ENCODE assay signal across 29 cellular contexts in the genomic region with DNA sequence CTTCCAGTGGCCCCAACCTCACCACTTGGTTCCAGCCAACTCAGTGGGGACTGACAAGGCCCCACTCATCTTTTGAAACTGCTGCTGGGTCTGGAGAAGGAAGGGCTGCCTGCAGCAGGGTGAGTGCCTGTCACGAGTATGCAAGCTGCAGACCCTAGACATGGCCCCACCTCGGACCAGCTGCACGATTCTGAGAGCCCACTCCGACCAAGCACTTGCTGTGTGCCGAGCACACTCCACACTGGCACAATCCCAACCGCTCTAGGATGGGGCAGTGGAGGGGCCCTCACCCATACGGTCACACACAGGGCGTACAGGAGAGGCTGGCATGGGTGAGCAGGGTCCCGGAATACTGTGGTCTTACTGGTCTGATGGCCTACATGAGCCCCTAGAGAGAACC. TPM values are rescaled to one million over a fixed set of nuclear protein-coding genes. Genes with fewer than 3 reads are reported as not detected.
DNase-seq lines count a peak whose midpoint lies in the region; ATAC-seq, FAIRE-seq and TF ChIP-seq lines count a peak whose summit lies in the region.
"Had no signal": no experiment of that assay in that cellular context is flagged by ENCODE, and none has a peak within 500 bp of the region (broad histone marks: within the 10 kb centered on the region; RNA-seq: fewer than 3 reads in every experiment).

No MANE protein-coding gene starts in this region.

- POLR2A ChIA-PET in A549 (lab: Yijun Ruan, JAX): no interaction called here

- TF ChIP-seq EP300 in A549 (IDR thresholded peaks at IDR 0.05) (no peak), esophagus muscularis mucosa (IDR thresholded peaks at IDR 0.05) (no peak)

- H3K36me3 ChIP-seq in esophagus muscularis mucosa: no peaks in the 10 kb centered on the region
- no peaks in the 10 kb centered on the region for H3K36me3 ChIP-seq in lower lobe of right lung
- H3K36me3 ChIP-seq in spleen: no peaks in the 10 kb centered on the region

- H3K27ac ChIP-seq in A549 (peak overlapping the region; percentile 67 to 86), esophagus muscularis mucosa (replicated peaks in 1 of 4) (peak overlapping the region in 3 of 4 donors; percentile 18 to 70 (median 43)), lower lobe of right lung (peak overlapping the region; percentile 77), spleen (peak overlapping the region in 5 of 8 donors; percentile 38 to 69 (median 53))
- H3K27ac ChIP-seq: RWPE1, VCaP had no signal

- H3K27me3 ChIP-seq in esophagus muscularis mucosa (no peaks in the 10 kb centered on the region), lower lobe of right lung (ENCODE audit: low read depth) (no peaks in the 10 kb centered on the region), spleen (replicated peaks in 1 of 7) (peaks cover 0 to 16% (median 0%) of the 10 kb centered on the region in 7 donors)
- H3K27me3 ChIP-seq: testis had no signal

- H3K4me3 ChIP-seq in A549 (no peak overlapping the region), esophagus muscularis mucosa (no peak overlapping the region), lower lobe of right lung (no peak overlapping the region), spleen (no peak overlapping the region)
- H3K4me3 ChIP-seq: testis had no signal

- 100% methylated on average over 5 of the region's 9 CpGs for WGBS in A549 (ENCODE audit: missing lambda C conversion rate)
- WGBS in esophagus muscularis mucosa: 100% methylated on average over 2 of the region's 9 CpGs
- WGBS in spleen, 5 donors: 87 to 97% (median 92%) methylated on average over 7 to 9 of the region's 9 CpGs

- no peak for DNase-seq in A549 (ENCODE audit: low read depth in 1 of 2, low spot score in 1 of 2)
- no peak for DNase-seq in esophagus muscularis mucosa (ENCODE audit: extremely low spot score)
- DNase-seq in lower lobe of right lung: peak; percentile 42
- DNase-seq in spleen: no peak
- DNase-seq in COLO829 (ENCODE audit: low spot score): no peak
- DNase-seq in OCI-M2 (lab: John Stamatoyannopoulos, UW; ENCODE audit: unreplicated experiment): no peak
- no peak for DNase-seq in AG08395 (ENCODE audit: low spot score)
- DNase-seq in activated CD8-positive, alpha-beta memory T cell treated with anti-CD3 and anti-CD28 coated beads, Interleukin-2, amount 50 U/mL, for 4 hours: no peak
- DNase-seq: activated CD4-positive, alpha-beta T cell treated with anti-CD3 and anti-CD28 coated beads for 48 hours; activated naive CD4-positive, alpha-beta T cell treated with Interleukin-2 at 50 U/mL for 16 hours; activated T-cell treated with anti-CD3 and anti-CD28 coated beads, Interleukin-2, amount 50 U/mL, for 4 hours; Caco-2; effector memory CD8-positive, alpha-beta T cell; foreskin melanocyte; GF-D8; H7; Karpas-422; mammary epithelial cell; MV-4-11; NCI-H1694; NCI-H69; stimulated activated CD4-positive, alpha-beta T cell treated with anti-CD3 and anti-CD28 coated beads, Interleukin-2, amount 100 ng/mL, for 48 hours had no signal

- CTCF ChIA-PET in A549 (lab: Yijun Ruan, JAX): no interaction called here

- no peak for TF ChIP-seq CTCF in A549 (IDR thresholded peaks at IDR 0.05)
- no peak for TF ChIP-seq CTCF in esophagus muscularis mucosa (IDR thresholded peaks at IDR 0.05)
- no peak for TF ChIP-seq CTCF in lower lobe of right lung (IDR thresholded peaks at IDR 0.05)
- TF ChIP-seq CTCF in spleen (IDR thresholded peaks at IDR 0.05 in 8 of 11, conservative IDR thresholded peaks at IDR 0.05 in 3 of 11): no peak

- H3K9me3 ChIP-seq in A549 (no peaks in the 10 kb centered on the region), esophagus muscularis mucosa (no peaks in the 10 kb centered on the region), lower lobe of right lung (no peaks in the 10 kb centered on the region), spleen (no peaks in the 10 kb centered on the region)
- H3K9me3 ChIP-seq: Caco-2, testis had no signal

- intact Hi-C loops in esophagus muscularis mucosa (cut with DNase I) (no loop called here), lower lobe of right lung (cut with DNase I) (no loop called here), spleen (cut with DNase I; ENCODE audit: low total_unique reads) (no loop called here)

- TF ChIP-seq POLR2A in A549 (IDR thresholded peaks at IDR 0.05; ENCODE audit: low read length) (no peak), esophagus muscularis mucosa (IDR thresholded peaks at IDR 0.05; ENCODE audit: low read depth) (no peak), spleen (IDR thresholded peaks at IDR 0.05) (no peak)

- ATAC-seq in A549 (no peak), lower lobe of right lung (no peak)
- ATAC-seq: activated T-cell treated with anti-CD3 and anti-CD28 coated beads, Interleukin-2, amount 50 U/mL, for 4 hours; effector memory CD8-positive, alpha-beta T cell; stimulated activated effector memory CD8-positive, alpha-beta T cell treated with anti-CD3 and anti-CD28 coated beads, Interleukin-12 subunit alpha, Interleukin-12 subunit beta, amount 100 ng/mL, for 72 hours had no signal

- no peak overlapping the region for H3K4me2 ChIP-seq in A549

- TF ChIP-seq RAD21 in A549 (conservative IDR thresholded peaks at IDR 0.05 in 1 of 2, IDR thresholded peaks at IDR 0.05 in 1 of 2): no peak

- FAIRE-seq in A549 (lab: Jason Lieb, UNC): no peak
- FAIRE-seq: colon, GM18507, islet of Langerhans had no signal

- H3K4me1 ChIP-seq in A549 (peaks cover 65% of the 10 kb centered on the region), esophagus muscularis mucosa (peaks cover 75 to 89% (median 87%) of the 10 kb centered on the region in 4 donors), lower lobe of right lung (peaks cover 90% of the 10 kb centered on the region), spleen (peaks cover 36 to 89% (median 61%) of the 10 kb centered on the region in 6 donors)

TF ChIP-seq in A549, 52 proteins besides CTCF, POLR2A, EP300 and RAD21:
- no peak for TF ChIP-seq HEYL (CRISPR knock-in tag; IDR thresholded peaks at IDR 0.05)
- no peak for TF ChIP-seq KDM5A (IDR thresholded peaks at IDR 0.05)
- no peak for TF ChIP-seq CHD2 (IDR thresholded peaks at IDR 0.05; ENCODE audit: low read length, partially characterized antibody)
- no peak for TF ChIP-seq NFE2L2 (conservative IDR thresholded peaks at IDR 0.05; ENCODE audit: low read length)
- no peak for TF ChIP-seq FOSB (CRISPR knock-in tag; IDR thresholded peaks at IDR 0.05)
- no peak for TF ChIP-seq HDAC2 (IDR thresholded peaks at IDR 0.05)
- TF ChIP-seq RCOR1 (IDR thresholded peaks at IDR 0.05; ENCODE audit: low read depth, low read length): no peak
- TF ChIP-seq ATOH8 (CRISPR knock-in tag; IDR thresholded peaks at IDR 0.05; ENCODE audit: low read depth): no peak
- TF ChIP-seq ZNF302 (CRISPR knock-in tag; IDR thresholded peaks at IDR 0.05): no peak
- TF ChIP-seq BHLHE40 (IDR thresholded peaks at IDR 0.05; ENCODE audit: low read depth, low read length): no peak
- no peak for TF ChIP-seq CHD4 (IDR thresholded peaks at IDR 0.05; ENCODE audit: borderline replicate concordance)
- TF ChIP-seq ZFP36 (IDR thresholded peaks at IDR 0.05; ENCODE audit: borderline replicate concordance, partially characterized antibody): no peak
- no peak for TF ChIP-seq CBX8 (IDR thresholded peaks at IDR 0.05)
- no peak for TF ChIP-seq HOXB13 (CRISPR knock-in tag; IDR thresholded peaks at IDR 0.05; ENCODE audit: low read depth)
- no peak for TF ChIP-seq TP53 (CRISPR knock-in tag; IDR thresholded peaks at IDR 0.05)
- no peak for TF ChIP-seq NPAS2 (CRISPR knock-in tag; IDR thresholded peaks at IDR 0.05; ENCODE audit: borderline replicate concordance)
- no peak for TF ChIP-seq JUN (IDR thresholded peaks at IDR 0.05)
- TF ChIP-seq PBX3 (IDR thresholded peaks at IDR 0.05): no peak
- TF ChIP-seq BCL3 (IDR thresholded peaks at IDR 0.05): no peak

RNA-seq across cellular contexts. Expression of gene PLXND1, which starts 8.0 kb away (rescaled TPM):
- polyA plus RNA-seq in A549 (2011; rRNA removed) (26.8 and 49.3 TPM in 2 replicates), A549 (2017; fragmentation: RNase III; extraction: RNeasy Plus Mini Kit Qiagen cat#74134 plus additional on column Dnase treatment) (47.2 to 72.6 TPM (median 58.6 TPM) in 3 replicates), spleen (10 to 100 TPM; 44.4 to 97.9 (median 79.2) TPM)
- polyA plus RNA-seq in A549 (2012; cell fraction: cytosol; rRNA removed): 37.6 and 41.4 TPM in 2 replicates
- polyA plus RNA-seq in A549 (2012; cell fraction: nucleus; rRNA removed): 133 and 136 TPM in 2 replicates
- polyA minus RNA-seq in A549 (2011; rRNA and poly(A)+ RNA removed): 49.8 and 54.9 TPM in 2 replicates
- total RNA-seq in esophagus muscularis mucosa (10 to 100 TPM; 50.5 to 89.9 (median 76.6) TPM), lower lobe of right lung (233 TPM), spleen (100 to 1,000 TPM; 121 to 238 (median 170) TPM)
